ENCODE assay signal across 8 cellular contexts in the genomic region with DNA sequence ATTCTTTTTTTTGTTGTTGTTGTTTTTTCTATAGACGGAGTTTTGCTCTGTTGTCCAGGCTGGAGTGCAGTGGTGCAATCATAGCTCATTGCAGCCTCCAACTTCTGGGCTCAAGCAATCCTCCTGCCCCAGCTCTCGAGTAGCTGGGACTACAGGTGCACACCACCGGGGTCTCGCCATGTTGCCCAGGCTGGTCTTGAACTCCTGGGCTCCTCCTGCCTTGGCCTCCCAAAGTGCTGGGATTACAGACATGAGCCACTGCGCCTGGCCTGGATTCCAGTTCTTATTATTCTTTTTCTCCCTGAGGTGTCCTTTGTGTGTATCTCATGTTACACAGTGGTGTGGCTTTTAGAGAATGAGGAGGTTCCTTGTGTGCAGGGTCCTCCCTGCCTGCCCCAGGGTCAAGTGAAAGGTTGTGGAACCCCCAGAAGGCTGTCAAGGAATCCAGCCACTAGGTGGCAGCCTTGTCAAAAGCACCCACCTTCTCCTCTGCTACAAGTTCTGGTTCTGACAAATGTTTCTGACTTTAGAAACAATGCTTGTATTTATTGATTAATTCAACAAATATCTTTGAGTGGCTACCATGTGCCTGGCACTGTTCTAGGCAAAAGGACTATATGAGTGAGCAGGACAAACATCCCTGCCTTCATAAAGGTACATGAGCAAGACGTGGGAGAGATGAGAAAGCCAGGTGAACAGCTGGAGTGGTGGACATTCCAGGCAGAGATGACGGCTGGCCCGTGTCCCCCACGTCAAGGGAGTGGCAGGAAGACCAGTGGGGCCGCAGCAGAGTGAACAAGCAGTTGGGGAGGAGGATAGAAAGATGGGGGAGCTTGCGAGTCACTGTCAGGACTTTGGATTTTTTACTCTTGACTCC.
A peak's percentile ranks its signal among the peaks of the same experiment; 100 is the strongest.
DNase-seq lines count a peak whose midpoint lies in the region; ATAC-seq and TF ChIP-seq lines count a peak whose summit lies in the region.

No MANE protein-coding gene starts in this region.

- peak; percentile 91 for TF ChIP-seq CTCF in left ventricle myocardium inferior (IDR thresholded peaks at IDR 0.05; ENCODE audit: borderline replicate concordance)

- H3K27ac Mint-ChIP-seq in T-helper 17 cell: no peak overlapping the region

- intact Hi-C loops in left ventricle myocardium inferior (cut with micrococcal nuclease): loop anchor here (5.0 kb wide), 1 partner anchor 106 kb away; no protein-coding TSS in a partner anchor
- intact Hi-C loops in aorta (cut with DNase I): loop anchor here (1.0 to 5.0 kb wide), 4 partner anchors 105 to 201 kb away; no protein-coding TSS in a partner anchor

- H3K9ac ChIP-seq in rectal smooth muscle tissue (ENCODE audit: low read length): no peak overlapping the region

- peaks cover 22% of the 10 kb centered on the region for H3K27me3 Mint-ChIP-seq in T-helper 17 cell

- H3K36me3 ChIP-seq in left ventricle myocardium inferior (no peaks in the 10 kb centered on the region), rectal smooth muscle tissue (ENCODE audit: control insufficient read depth, insufficient read depth, low read length) (no peaks in the 10 kb centered on the region), aorta (ENCODE audit: control insufficient read depth in 1 of 2, insufficient read depth in 2 of 2, low read length in 1 of 2) (no peaks in the 10 kb centered on the region)

- H3K4me1 ChIP-seq in left ventricle myocardium inferior (peaks cover 36% of the 10 kb centered on the region), rectal smooth muscle tissue (ENCODE audit: control insufficient read depth, insufficient read depth, low read length) (no peaks in the 10 kb centered on the region), aorta (ENCODE audit: control insufficient read depth in 1 of 2, insufficient read depth in 2 of 2, low read length in 2 of 2) (no peaks in the 10 kb centered on the region)

- DNase-seq in DMS 273 treated with DMSO at 0.1 percent for 48 hours (lab: John Stamatoyannopoulos, UW) (peak; percentile 29), LHCN-M2 (ENCODE audit: low read depth) (peak; percentile 59), T-helper 17 cell (peak; percentile 27 to 50 (median 39)), amniotic stem cell (lab: John Stamatoyannopoulos, UW) (peak; percentile 13), left ventricle myocardium inferior (peak; percentile 46), aorta (peak; percentile 77 to 82), GF-D8 (lab: John Stamatoyannopoulos, UW) (no peak)

- H3K27me3 ChIP-seq in left ventricle myocardium inferior (ENCODE audit: low read depth) (no peaks in the 10 kb centered on the region), rectal smooth muscle tissue (ENCODE audit: control insufficient read depth, insufficient read depth, low read length) (no peaks in the 10 kb centered on the region), aorta (ENCODE audit: control insufficient read depth in 1 of 2, insufficient read depth in 2 of 2, low read length in 1 of 2) (no peaks in the 10 kb centered on the region)

- H3K27ac ChIP-seq in left ventricle myocardium inferior (replicated peaks) (peak overlapping the region; percentile 25), rectal smooth muscle tissue (ENCODE audit: low read depth, low read length) (no peak overlapping the region), aorta (ENCODE audit: low read depth in 1 of 2, low read length in 2 of 2) (peak overlapping the region in 1 of 2 donors; percentile 48)

- no peaks in the 10 kb centered on the region for H3K9me3 ChIP-seq in T-helper 17 cell (ENCODE audit: control insufficient read depth, low read length, poor library complexity, severe bottlenecking)
- no peaks in the 10 kb centered on the region for H3K9me3 ChIP-seq in left ventricle myocardium inferior (replicated peaks)
- no peaks in the 10 kb centered on the region for H3K9me3 ChIP-seq in aorta (ENCODE audit: control insufficient read depth, low read length)

- no peaks in the 10 kb centered on the region for H3K36me3 Mint-ChIP-seq in T-helper 17 cell (ENCODE audit: low read depth)

- ATAC-seq in T-helper 17 cell (peak; percentile 69), aorta (ENCODE audit: low FRiP score) (peak; percentile 73)

- H3K4me3 Mint-ChIP-seq in T-helper 17 cell: no peak overlapping the region

- H3K4me3 ChIP-seq in left ventricle myocardium inferior (no peak overlapping the region), rectal smooth muscle tissue (ENCODE audit: low read length) (peak overlapping the region; percentile 25), aorta (ENCODE audit: low read length in 2 of 2) (no peak overlapping the region)

- peaks cover 6% of the 10 kb centered on the region for H3K4me1 Mint-ChIP-seq in T-helper 17 cell

- 36 to 39% methylated on average over 11 of the region's 11 CpGs for WGBS in aorta, 2 donors
